16 cellular contexts compared by ENCODE assay signal in genomic region chr5:164253764-164254163, GRCh38.
"Had no signal": no experiment of that assay in that cellular context is flagged by ENCODE, and none has a peak within 500 bp of the region (broad histone marks: within the 10 kb centered on the region; RNA-seq: fewer than 3 reads in every experiment).

No MANE protein-coding gene starts in this region.

- H3K4me3 ChIP-seq: colonic mucosa, esophagus muscularis mucosa, gastroesophageal sphincter, heart right ventricle, left lung, lower lobe of right lung, mucosa of descending colon had no signal

- H3K27ac ChIP-seq: colonic mucosa, esophagus muscularis mucosa, foreskin keratinocyte, gastroesophageal sphincter, heart right ventricle, left lung, lower lobe of right lung had no signal

- H3K4me1 ChIP-seq: colonic mucosa, esophagus muscularis mucosa, foreskin keratinocyte, gastroesophageal sphincter, heart right ventricle, left lung, lower lobe of right lung had no signal

- H3K27me3 ChIP-seq: colonic mucosa, esophagus muscularis mucosa, foreskin keratinocyte, gastroesophageal sphincter, heart right ventricle, left lung had no signal

- H3K9me3 ChIP-seq: colonic mucosa, gastroesophageal sphincter, lower lobe of right lung, mucosa of descending colon had no signal

- H3K36me3 ChIP-seq: colonic mucosa, esophagus muscularis mucosa, gastroesophageal sphincter, heart right ventricle, left lung, lower lobe of right lung had no signal

- DNase-seq: colonic mucosa; cortex of kidney; effector CD4-positive, alpha-beta T cell; effector memory CD4-positive, alpha-beta T cell; foreskin keratinocyte; heart right ventricle; hippocampal formation; left cardiac atrium; left ventricle myocardium superior; lower lobe of right lung; mesenchymal stem cell; mucosa of descending colon; naive B cell had no signal

- ATAC-seq: foreskin keratinocyte, gastroesophageal sphincter, heart right ventricle, left cardiac atrium, left lung, left ventricle myocardium superior, lower lobe of right lung, mucosa of descending colon had no signal
